ENCODE assay signal across 17 cellular contexts in genomic region chr1:119326251-119326650, GRCh38. TPM values are rescaled to one million over a fixed set of nuclear protein-coding genes. Genes with fewer than 3 reads are reported as not detected.
DNase-seq lines count a peak whose midpoint lies in the region; ATAC-seq and TF ChIP-seq lines count a peak whose summit lies in the region.
"Had no signal": no experiment of that assay in that cellular context is flagged by ENCODE, and none has a peak within 500 bp of the region (broad histone marks: within the 10 kb centered on the region; RNA-seq: fewer than 3 reads in every experiment).

No MANE protein-coding gene starts in this region.

- H3K36me3 Mint-ChIP-seq in CD4-positive, CD25-positive, alpha-beta regulatory T cell = no peaks in the 10 kb centered on the region
- H3K36me3 Mint-ChIP-seq in H9 (ENCODE audit: insufficient read depth in 1 of 3, low read depth in 3 of 3) = peaks cover 0 to 2% (median 0%) of the 10 kb centered on the region in 3 experiments; a peak in 3 of 7 replicates
- H3K36me3 Mint-ChIP-seq in natural killer cell treated with Interleukin-12 subunit alpha and Interleukin-12 subunit beta and Interleukin-15 and Interleukin-18, amount 100 ng/mL, for 72 hours = no peaks in the 10 kb centered on the region
- H3K36me3 Mint-ChIP-seq: activated naive CD4-positive, alpha-beta T cell treated with anti-CD3 and anti-CD28 coated beads, Interleukin-2, amount 10 ng/mL, durations not matched to agents 7 days and 5 days had no signal

- H3K27ac Mint-ChIP-seq in CD4-positive, CD25-positive, alpha-beta regulatory T cell = no peak overlapping the region
- peak overlapping the region in 2 of 3 experiments; percentile 49 to 97; a peak in 4 of 7 replicates for H3K27ac Mint-ChIP-seq in H9
- no peak overlapping the region for H3K27ac Mint-ChIP-seq in natural killer cell treated with Interleukin-12 subunit alpha and Interleukin-12 subunit beta and Interleukin-15 and Interleukin-18, amount 100 ng/mL, for 72 hours
- H3K27ac Mint-ChIP-seq: activated naive CD4-positive, alpha-beta T cell treated with anti-CD3 and anti-CD28 coated beads, Interleukin-2, amount 10 ng/mL, durations not matched to agents 7 days and 5 days; dendritic cell treated with granulocyte-macrophage colony-stimulating factor and Interleukin-4, amounts not matched to agents 40 ng/mL and 50 ng/mL, for 4 days had no signal

- peak overlapping the region; percentile 47 for H3K18ac ChIP-seq in H9 (ENCODE audit: insufficient read length, low read depth, low read length)

- no peak for ATAC-seq in CD4-positive, CD25-positive, alpha-beta regulatory T cell (ENCODE audit: low read depth in 2 of 2)
- ATAC-seq in natural killer cell treated with Interleukin-12 subunit alpha and Interleukin-12 subunit beta and Interleukin-15 and Interleukin-18, amount 100 ng/mL, for 72 hours = no peak
- ATAC-seq in GM21381 (IDR thresholded peaks at IDR 0.05; ENCODE audit: unreplicated experiment) = no peak
- ATAC-seq: right cardiac atrium had no signal

- H3K79me2 ChIP-seq in H9 (ENCODE audit: insufficient read depth, low read length) = no peaks in the 10 kb centered on the region
- H3K79me2 ChIP-seq in hepatocyte = no peaks in the 10 kb centered on the region

- no peak overlapping the region for H2BK120ac ChIP-seq in H9 (ENCODE audit: low read depth, low read length, poor library complexity, severe bottlenecking)

- H4K5ac ChIP-seq in H9 (ENCODE audit: insufficient read length, low read depth, low read length) = no peak overlapping the region

- H3K14ac ChIP-seq in H9 (ENCODE audit: insufficient read depth, low read length) = no peak overlapping the region

- peaks cover 10% of the 10 kb centered on the region for H3K23me2 ChIP-seq in H9 (ENCODE audit: insufficient read length, low read depth, low read length, poor library complexity, severe bottlenecking)

- no peaks in the 10 kb centered on the region for H3K79me1 ChIP-seq in H9 (ENCODE audit: insufficient read depth, low read depth, low read length, poor library complexity, severe bottlenecking)

- H2BK5ac ChIP-seq in H9 (ENCODE audit: insufficient read length, low read length) = no peak overlapping the region

- H2BK12ac ChIP-seq in H9 (ENCODE audit: insufficient read length, low read depth, low read length) = no peak overlapping the region

- no peak overlapping the region for H2BK15ac ChIP-seq in H9 (ENCODE audit: low read depth, low read length)

- no peak overlapping the region for H3K4ac ChIP-seq in H9 (ENCODE audit: low read depth, low read length)

- no peak overlapping the region for H2AFZ ChIP-seq in H9 (ENCODE audit: low read length)
- H2AFZ ChIP-seq in hepatocyte = no peak overlapping the region

- peak overlapping the region in 3 of 4 donors; percentile 36 to 92 (median 77) for H3K4me3 Mint-ChIP-seq in CD4-positive, CD25-positive, alpha-beta regulatory T cell
- peak overlapping the region; percentile 71 to 79; a peak in 4 of 5 replicates for H3K4me3 Mint-ChIP-seq in H9
- H3K4me3 Mint-ChIP-seq in natural killer cell treated with Interleukin-12 subunit alpha and Interleukin-12 subunit beta and Interleukin-15 and Interleukin-18, amount 100 ng/mL, for 72 hours = peak overlapping the region; percentile 22

- H3K9ac ChIP-seq in H9 (ENCODE audit: extremely low read depth, insufficient read length, low read length) = no peak overlapping the region

- no peak overlapping the region for H3K23ac ChIP-seq in H9 (ENCODE audit: insufficient read length, low read depth, low read length)

- no peak overlapping the region for H2AK5ac ChIP-seq in H9 (ENCODE audit: insufficient read length, low read length)

- H4K91ac ChIP-seq in H9 (ENCODE audit: insufficient read length, low read depth, low read length) = no peak overlapping the region

- no peaks in the 10 kb centered on the region for H3K9me3 ChIP-seq in CD4-positive, CD25-positive, alpha-beta regulatory T cell (ENCODE audit: control insufficient read depth in 2 of 2, low read length in 2 of 2)
- H3K9me3 ChIP-seq in H9 (ENCODE audit: control insufficient read depth, low read depth, low read length) (no peaks in the 10 kb centered on the region), hepatocyte (ENCODE audit: low read depth) (no peaks in the 10 kb centered on the region), BE2C (no peaks in the 10 kb centered on the region)
- H3K9me3 ChIP-seq: SJSA1 had no signal

- peaks cover 13% of the 10 kb centered on the region for H3K27me3 Mint-ChIP-seq in CD4-positive, CD25-positive, alpha-beta regulatory T cell
- H3K27me3 Mint-ChIP-seq in H9 (ENCODE audit: low read depth) = no peaks in the 10 kb centered on the region
- no peaks in the 10 kb centered on the region for H3K27me3 Mint-ChIP-seq in natural killer cell treated with Interleukin-12 subunit alpha and Interleukin-12 subunit beta and Interleukin-15 and Interleukin-18, amount 100 ng/mL, for 72 hours

- DNase-seq in CD4-positive, CD25-positive, alpha-beta regulatory T cell = no peak
- peak; percentile 71 for DNase-seq in H9
- no peak for DNase-seq in hepatocyte (ENCODE audit: low spot score)
- no peak for DNase-seq in natural killer cell treated with Interleukin-12 subunit alpha and Interleukin-12 subunit beta and Interleukin-15 and Interleukin-18, amount 100 ng/mL, for 72 hours (ENCODE audit: low spot score)
- DNase-seq in stimulated activated CD4-positive, alpha-beta T cell treated with anti-CD3 and anti-CD28 coated beads, Interleukin-12 subunit alpha, Interleukin-12 subunit beta, amount 100 ng/mL, for 4 hours = no peak
- no peak for DNase-seq in BE2C
- DNase-seq in NCI-H345 (lab: John Stamatoyannopoulos, UW) = no peak
- DNase-seq: activated CD4-positive, alpha-beta T cell treated with anti-CD3 and anti-CD28 coated beads for 4 hours; activated naive CD4-positive, alpha-beta T cell treated with anti-CD3 and anti-CD28 coated beads, Interleukin-2, amount 10 ng/mL, durations not matched to agents 7 days and 5 days; NCI-H1417 treated with DMSO at 0.1 percent for 48 hours; NCI-H748 treated with DMSO at 0.1 percent for 48 hours; right cardiac atrium had no signal

- H4K20me1 ChIP-seq in H9 (ENCODE audit: control insufficient read depth, insufficient read depth, insufficient read length) (no peaks in the 10 kb centered on the region), hepatocyte (ENCODE audit: insufficient read depth, poor library complexity, severe bottlenecking) (no peaks in the 10 kb centered on the region)

- peaks cover 4% of the 10 kb centered on the region for H3K4me1 ChIP-seq in CD4-positive, CD25-positive, alpha-beta regulatory T cell (ENCODE audit: control insufficient read depth, insufficient read depth, low read length, poor library complexity, severe bottlenecking)
- H3K4me1 ChIP-seq in H9 (ENCODE audit: insufficient read depth, low read length) = peaks cover 7% of the 10 kb centered on the region; the same call in 1 of the 2 replicates
- peaks cover 32% of the 10 kb centered on the region for H3K4me1 ChIP-seq in hepatocyte (ENCODE audit: insufficient read depth)
- no peaks in the 10 kb centered on the region for H3K4me1 ChIP-seq in BE2C
- H3K4me1 ChIP-seq: SJSA1 had no signal

- no peak overlapping the region for H3T11ph ChIP-seq in H9 (ENCODE audit: low read length)

- H3K9me2 ChIP-seq in hepatocyte (replicated peaks; ENCODE audit: insufficient read depth) = no peaks in the 10 kb centered on the region

- peak overlapping the region; percentile 55 for H3K4me2 ChIP-seq in H9 (ENCODE audit: insufficient read depth, insufficient read length, low read length)
- H3K4me2 ChIP-seq in hepatocyte = peak overlapping the region; percentile 94

- no peak overlapping the region for H3K56ac ChIP-seq in H9 (ENCODE audit: insufficient read length, low read depth, low read length)

- H3K36me3 ChIP-seq in CD4-positive, CD25-positive, alpha-beta regulatory T cell (ENCODE audit: control insufficient read depth, insufficient read depth, low read length) = no peaks in the 10 kb centered on the region
- H3K36me3 ChIP-seq in hepatocyte (replicated peaks; ENCODE audit: insufficient read depth, low read depth) = no peaks in the 10 kb centered on the region
- H3K36me3 ChIP-seq in BE2C = no peaks in the 10 kb centered on the region
- H3K36me3 ChIP-seq: SJSA1 had no signal

- H2BK20ac ChIP-seq in H9 (ENCODE audit: low read depth, low read length, poor library complexity, severe bottlenecking) = no peak overlapping the region

- WGBS in H9 (ENCODE audit: extremely low coverage, insufficient read length, low lambda C conversion rate) = no CpG with 5 or more reads among the region's 7 CpGs
- 79% methylated on average over 7 of the region's 7 CpGs for WGBS in hepatocyte (ENCODE audit: low lambda C conversion rate, missing lambda C conversion rate)

- H3K4me1 Mint-ChIP-seq in CD4-positive, CD25-positive, alpha-beta regulatory T cell = peaks cover 0 to 18% (median 10%) of the 10 kb centered on the region in 4 donors
- H3K4me1 Mint-ChIP-seq in H9 = peaks cover 56 to 74% of the 10 kb centered on the region in 2 experiments
- H3K4me1 Mint-ChIP-seq in natural killer cell treated with Interleukin-12 subunit alpha and Interleukin-12 subunit beta and Interleukin-15 and Interleukin-18, amount 100 ng/mL, for 72 hours (ENCODE audit: low read depth in 2 of 2) = peaks cover 9 to 24% of the 10 kb centered on the region in 2 donors

- no peak overlapping the region for H4K8ac ChIP-seq in H9 (replicated peaks; ENCODE audit: insufficient read length, low read depth, low read length)

- TF ChIP-seq CTCF in H9 (conservative IDR thresholded peaks at IDR 0.05) = no peak
- no peak for TF ChIP-seq CTCF in hepatocyte (IDR thresholded peaks at IDR 0.05; ENCODE audit: poor library complexity)
- no peak for TF ChIP-seq CTCF in BE2C (IDR thresholded peaks at IDR 0.05; ENCODE audit: low read depth, low read length)

- H3K9me3 Mint-ChIP-seq in CD4-positive, CD25-positive, alpha-beta regulatory T cell = peaks cover 0 to 2% (median 0%) of the 10 kb centered on the region in 7 donors
- no peaks in the 10 kb centered on the region for H3K9me3 Mint-ChIP-seq in H9
- H3K9me3 Mint-ChIP-seq in natural killer cell treated with Interleukin-12 subunit alpha and Interleukin-12 subunit beta and Interleukin-15 and Interleukin-18, amount 100 ng/mL, for 72 hours = no peaks in the 10 kb centered on the region
- H3K9me3 Mint-ChIP-seq: activated naive CD4-positive, alpha-beta T cell treated with anti-CD3 and anti-CD28 coated beads, Interleukin-2, amount 10 ng/mL, durations not matched to agents 7 days and 5 days; dendritic cell treated with granulocyte-macrophage colony-stimulating factor and Interleukin-4, amounts not matched to agents 40 ng/mL and 50 ng/mL, for 4 days had no signal

- peaks cover 8% of the 10 kb centered on the region for H3K27me3 ChIP-seq in CD4-positive, CD25-positive, alpha-beta regulatory T cell (ENCODE audit: control insufficient read depth, insufficient read depth, low read length)
- H3K27me3 ChIP-seq in H9 (ENCODE audit: insufficient read depth, low read length) (no peaks in the 10 kb centered on the region), hepatocyte (no peaks in the 10 kb centered on the region), BE2C (no peaks in the 10 kb centered on the region)
- H3K27me3 ChIP-seq: SJSA1 had no signal

- no peak overlapping the region for H3K27ac ChIP-seq in CD4-positive, CD25-positive, alpha-beta regulatory T cell (ENCODE audit: insufficient read depth, low read length, poor library complexity, severe bottlenecking)
- H3K27ac ChIP-seq in H9 (ENCODE audit: insufficient read length, low read depth, low read length) (no peak overlapping the region), hepatocyte (no peak overlapping the region)
- H3K27ac ChIP-seq: SJSA1 had no signal

- H3K4me3 ChIP-seq in CD4-positive, CD25-positive, alpha-beta regulatory T cell (ENCODE audit: low read depth, low read length) = no peak overlapping the region
- H3K4me3 ChIP-seq in hepatocyte = no peak overlapping the region
- no peak overlapping the region for H3K4me3 ChIP-seq in BE2C (ENCODE audit: low read depth, low read length)
- H3K4me3 ChIP-seq: SJSA1 had no signal

RNA-seq across cellular contexts. Expression of gene HAO2, which starts 42.3 kb away (rescaled TPM):
- not detected for total RNA-seq in CD4-positive, CD25-positive, alpha-beta regulatory T cell
- polyA plus RNA-seq in CD4-positive, CD25-positive, alpha-beta regulatory T cell = not detected
- 0.13 and 0.61 TPM in 2 replicates for total RNA-seq in H9 (2021)
- total RNA-seq in hepatocyte = 14.2 and 16.6 TPM in 2 replicates
- polyA plus RNA-seq in hepatocyte = 5.7 and 14.2 TPM in 2 replicates
- total RNA-seq in natural killer cell treated with Interleukin-12 subunit alpha and Interleukin-12 subunit beta and Interleukin-15 and Interleukin-18, amount 100 ng/mL, for 72 hours = not detected
- not detected for polyA plus RNA-seq in BE2C (2012; ENCODE audit: insufficient read depth, insufficient read length, low read depth)
- total RNA-seq: LHCN-M2, right cardiac atrium, SJSA1 had no signal
- polyA plus RNA-seq: esophagus, right cardiac atrium had no signal

Comparison
In these comparisons a context has a peak if more than half of its experiments do, and no peak if none do; other contexts are left out.
1. H3K27ac Mint-ChIP-seq: peak in H9 (2 of 3); none in CD4-positive, CD25-positive, alpha-beta regulatory T cell (0 of 3) and natural killer cell treated with Interleukin-12 subunit alpha and Interleukin-12 subunit beta and Interleukin-15 and Interleukin-18, amount 100 ng/mL, for 72 hours (0 of 2).
2. H3K4me3 Mint-ChIP-seq: peak in every context shown above with its lines; median percentile 77 in CD4-positive, CD25-positive, alpha-beta regulatory T cell; 75 in H9; 22 in natural killer cell treated with Interleukin-12 subunit alpha and Interleukin-12 subunit beta and Interleukin-15 and Interleukin-18, amount 100 ng/mL, for 72 hours.